In the genomic region with DNA sequence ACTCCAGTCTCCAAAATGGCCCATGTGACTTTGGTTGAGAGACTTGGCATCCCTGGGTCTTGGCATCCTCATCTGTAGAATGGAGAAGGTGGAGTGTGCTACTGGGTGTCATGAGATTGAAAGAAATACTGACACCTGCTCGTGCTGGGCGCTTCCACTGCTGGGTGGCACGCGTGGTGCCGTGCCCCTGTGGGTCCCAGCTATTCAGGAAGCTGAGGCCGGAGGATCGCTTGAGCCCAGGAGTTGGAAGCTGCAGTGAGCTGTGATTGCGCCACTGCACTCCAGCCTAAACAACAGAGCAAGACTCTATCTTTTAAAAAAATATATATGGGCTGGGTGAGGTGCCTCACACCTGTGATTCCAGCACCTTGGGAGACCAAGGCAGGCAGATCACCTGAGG, we compare ENCODE assay signal across 9 cellular contexts. TPM values are rescaled to one million over a fixed set of nuclear protein-coding genes. Genes with fewer than 3 reads are reported as not detected.
"Had no signal": no experiment of that assay in that cellular context is flagged by ENCODE, and none has a peak within 500 bp of the region (broad histone marks: within the 10 kb centered on the region; RNA-seq: fewer than 3 reads in every experiment).

No MANE protein-coding gene starts in this region.

- H3K9me3 ChIP-seq: HAP-1 had no signal

- H3K36me3 ChIP-seq: HAP-1 had no signal

- H3K27ac Mint-ChIP-seq: GM23338, H9, HFFc6 had no signal

- H3K4me1 ChIP-seq: HAP-1 had no signal

- H3K4me3 ChIP-seq: GM23248, GM23338, HAP-1 had no signal

- H3K27ac ChIP-seq: GM23248 had no signal

- DNase-seq: GM23248, GOT3, H7, H9, HCEC 1CT, HFFc6 had no signal

- H3K4me3 Mint-ChIP-seq: GM23338, H9, HFFc6 had no signal

RNA-seq across cellular contexts. Expression of a gene that starts 53.1 kb away (rescaled TPM):
- total RNA-seq: H4, HFFc6 had no signal
